26 cellular contexts compared by ENCODE assay signal in genomic region chr9:85892406-85892805, GRCh38.
"Had no signal": no experiment of that assay in that cellular context is flagged by ENCODE, and none has a peak within 500 bp of the region (broad histone marks: within the 10 kb centered on the region; RNA-seq: fewer than 3 reads in every experiment).

No MANE protein-coding gene starts in this region.

- H3K4me3 ChIP-seq: left lung, lower lobe of right lung, ovary, right atrium auricular region, right lobe of liver, suprapubic skin, thoracic aorta, tibial artery, upper lobe of right lung had no signal

- H3K4me1 ChIP-seq: left lung, lower lobe of right lung, right atrium auricular region, right lobe of liver, suprapubic skin, tibial artery, upper lobe of right lung had no signal

- FAIRE-seq: islet of Langerhans, kidney, urothelium cell line had no signal

- H3K9me3 ChIP-seq: lower lobe of right lung, ovary, right atrium auricular region, right lobe of liver, suprapubic skin, thoracic aorta, tibial artery, upper lobe of right lung had no signal

- H3K27ac ChIP-seq: left lung, lower lobe of right lung, ovary, right atrium auricular region, right lobe of liver, suprapubic skin, thoracic aorta, tibial artery, upper lobe of right lung had no signal

- ATAC-seq: left colon; left lung; lower lobe of right lung; natural killer cell treated with Interleukin-12 subunit alpha and Interleukin-12 subunit beta and Interleukin-15 and Interleukin-18, amount 100 ng/mL, for 72 hours; right lobe of liver; stimulated activated naive B cell treated with anti-CD40 and anti-IgM and Interleukin-4, amounts not matched to agents 10 μg/mL and 1 μg/mL and 100 μg/mL, for 72 hours; stimulated activated naive CD8-positive, alpha-beta T cell treated with anti-CD3 and anti-CD28 coated beads, Interleukin-15, Interleukin-2, amounts not matched to agents 100 U/mL and 50 U/mL, for 24 hours; upper lobe of right lung had no signal

- H3K36me3 ChIP-seq: left lung, lower lobe of right lung, ovary, right atrium auricular region, right lobe of liver, suprapubic skin, thoracic aorta, upper lobe of right lung had no signal

- H3K27me3 ChIP-seq: left lung, ovary, right atrium auricular region, right lobe of liver, suprapubic skin, tibial artery, upper lobe of right lung had no signal

- DNase-seq: hypothalamus; immature natural killer cell; kidney; left colon; left lung; lower lobe of right lung; mammary epithelial cell; mesendoderm; naive B cell; ovary; right lobe of liver; stimulated activated CD4-positive, alpha-beta T cell treated with anti-CD3 and anti-CD28 coated beads, Interleukin-12 subunit alpha, Interleukin-12 subunit beta, amount 100 ng/mL, for 4 hours; stimulated activated CD4-positive, alpha-beta T cell treated with anti-CD3 and anti-CD28 coated beads, Interleukin-15, amount 100 ng/mL, for 24 hours; stimulated activated CD4-positive, alpha-beta T cell treated with anti-CD3 and anti-CD28 coated beads, Interleukin-2, amount 100 ng/mL, for 24 hours; stimulated activated CD4-positive, alpha-beta T cell treated with anti-CD3 and anti-CD28 coated beads, Interleukin-4, amount 100 ng/mL, for 1 hour; stimulated activated naive B cell treated with anti-CD40 and anti-IgM and Interleukin-4, amounts not matched to agents 10 μg/mL and 1 μg/mL and 100 μg/mL, for 72 hours; stimulated activated naive CD8-positive, alpha-beta T cell treated with anti-CD3 and anti-CD28 coated beads, Interleukin-15, Interleukin-2, amounts not matched to agents 100 U/mL and 50 U/mL, for 24 hours; tibial artery; trophoblast cell; upper lobe of right lung had no signal
